11 cellular contexts compared by ENCODE assay signal in the genomic region with DNA sequence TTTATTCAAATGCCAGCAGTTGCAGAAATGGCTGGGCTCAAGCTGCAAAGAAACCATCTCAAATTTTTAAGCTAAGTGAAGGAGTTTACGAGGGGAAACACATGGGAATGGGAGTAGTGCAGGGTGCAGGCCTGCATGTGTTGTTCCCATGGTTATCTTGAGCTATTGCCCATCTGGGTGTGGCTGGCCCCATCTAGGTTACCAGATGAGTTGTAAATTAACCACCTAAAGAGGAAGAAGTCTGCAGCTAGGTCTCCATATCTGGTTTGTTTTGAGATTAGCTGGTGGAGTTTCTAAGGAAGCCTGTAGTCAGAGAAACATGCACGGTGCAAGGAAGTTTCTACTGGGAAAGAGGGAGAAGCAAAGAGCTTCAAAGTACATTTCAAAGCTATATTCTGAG. TPM values are rescaled to one million over a fixed set of nuclear protein-coding genes. Genes with fewer than 3 reads are reported as not detected.
DNase-seq lines count a peak whose midpoint lies in the region; ATAC-seq and TF ChIP-seq lines count a peak whose summit lies in the region.
"Had no signal": no experiment of that assay in that cellular context is flagged by ENCODE, and none has a peak within 500 bp of the region (broad histone marks: within the 10 kb centered on the region; RNA-seq: fewer than 3 reads in every experiment).

No MANE protein-coding gene starts in this region.

- TF ChIP-seq CTCF in OCI-LY7 (conservative IDR thresholded peaks at IDR 0.05; ENCODE audit: low read length) (no peak), lower lobe of right lung (IDR thresholded peaks at IDR 0.05) (no peak)

- no peaks in the 10 kb centered on the region for H3K9me2 ChIP-seq in OCI-LY7 (ENCODE audit: insufficient read depth, low read length)

- H3K79me2 ChIP-seq in OCI-LY7 (ENCODE audit: insufficient read depth, low read depth, low read length), result no peaks in the 10 kb centered on the region

- H3K9me3 ChIP-seq in OCI-LY7 (ENCODE audit: low read length) (no peaks in the 10 kb centered on the region), lower lobe of right lung (no peaks in the 10 kb centered on the region)

- no peak overlapping the region for H3K4me3 ChIP-seq in OCI-LY7 (ENCODE audit: low read depth, low read length, poor library complexity, severe bottlenecking)
- no peak overlapping the region for H3K4me3 ChIP-seq in lower lobe of right lung

- H3K4me1 ChIP-seq in OCI-LY7 (ENCODE audit: insufficient read depth, low read length, poor library complexity, severe bottlenecking), result no peaks in the 10 kb centered on the region
- no peaks in the 10 kb centered on the region for H3K4me1 ChIP-seq in lower lobe of right lung

- BruUV-seq in OCI-LY7 (replicated peaks; lab: Mats Ljungman, UMichigan), result no TSS peak

- CTCF ChIA-PET in OCI-LY7 (lab: Charles Lee; ENCODE audit: unreplicated experiment), result no interaction called here

- no peak overlapping the region for H3K27ac ChIP-seq in OCI-LY7 (ENCODE audit: low read depth, low read length, poor library complexity, severe bottlenecking)
- H3K27ac ChIP-seq in lower lobe of right lung, result no peak overlapping the region

- no peak overlapping the region for H2AFZ ChIP-seq in OCI-LY7 (ENCODE audit: low read length)

- intact Hi-C loops in OCI-LY7 (cut with micrococcal nuclease; ENCODE audit: unreplicated experiment) (no loop called here), lower lobe of right lung (cut with DNase I) (no loop called here)

- H3K4me2 ChIP-seq in OCI-LY7 (ENCODE audit: low read length), result no peak overlapping the region

- ATAC-seq in GM18498 (IDR thresholded peaks at IDR 0.05; ENCODE audit: unreplicated experiment) (peak; percentile 88), GM21381 (IDR thresholded peaks at IDR 0.05; ENCODE audit: unreplicated experiment) (peak; percentile 94), HG03064 (IDR thresholded peaks at IDR 0.05; ENCODE audit: low read depth, unreplicated experiment) (peak; percentile 92), lower lobe of right lung (no peak)

- H3K36me3 ChIP-seq in OCI-LY7 (ENCODE audit: insufficient read depth, low read length) (no peaks in the 10 kb centered on the region), lower lobe of right lung (no peaks in the 10 kb centered on the region)

- H3K27me3 ChIP-seq in lower lobe of right lung (ENCODE audit: low read depth), result no peaks in the 10 kb centered on the region

- POLR2A ChIA-PET in OCI-LY7 (lab: Charles Lee), result interaction anchor here (0.6 kb wide), 1 partner anchor 35 kb away, joined by 3 read pairs; no protein-coding TSS in a partner anchor

- H4K20me1 ChIP-seq in OCI-LY7 (ENCODE audit: insufficient read depth, low read length), result no peaks in the 10 kb centered on the region

- DNase-seq in OCI-M1 (lab: John Stamatoyannopoulos, UW) (peak; percentile 19), OCI-LY7 (ENCODE audit: low spot score) (no peak), lower lobe of right lung (no peak), NCI-H82 treated with DMSO at 0.1 percent for 48 hours (lab: John Stamatoyannopoulos, UW; ENCODE audit: unreplicated experiment) (no peak), midbrain (lab: John Stamatoyannopoulos, UW) (no peak)
- DNase-seq: cerebellar nuclear complex; stimulated activated CD4-positive, alpha-beta T cell treated with anti-CD3 and anti-CD28 coated beads, Interleukin-15, amount 100 ng/mL, for 24 hours; substantia nigra had no signal

RNA-seq across cellular contexts. Expression of a gene that starts 23.3 kb away (rescaled TPM):
- not detected in 2 replicates for total RNA-seq in OCI-LY7 (2014; rRNA removed; shearing (Covaris generic))
- total RNA-seq in OCI-LY7 (2022), result not detected in 2 replicates
- total RNA-seq in lower lobe of right lung, result 13.4 TPM

RNA-seq across cellular contexts. Expression of a gene that starts 34.0 kb away (rescaled TPM):
- not detected in 2 replicates for total RNA-seq in OCI-LY7 (2014; rRNA removed; shearing (Covaris generic))
- total RNA-seq in OCI-LY7 (2022), result not detected in 2 replicates
- 8.2 TPM for total RNA-seq in lower lobe of right lung

RNA-seq across cellular contexts. Expression of a gene that starts 56.7 kb away (rescaled TPM):
- not detected in 2 replicates for total RNA-seq in OCI-LY7 (2014; rRNA removed; shearing (Covaris generic))
- total RNA-seq in OCI-LY7 (2022) (not detected in 2 replicates), lower lobe of right lung (8.4 TPM)

Comparison
In these comparisons a context has a peak if more than half of its experiments do, and no peak if none do; other contexts are left out.
1. ATAC-seq: peak in GM18498 (single experiment), GM21381 (single experiment) and HG03064 (single experiment); none in lower lobe of right lung (0 of 2).
2. RNA of a gene that starts 23.3 kb away (total RNA-seq): 13.4 TPM in lower lobe of right lung (single experiment); not detected in OCI-LY7; every median in the first group is over 10 times any median in the second.